Comparison of ENCODE assay signal across 8 cellular contexts in genomic region chr1:6962956-6963915, GRCh38.
DNase-seq lines count a peak whose midpoint lies in the region; ATAC-seq lines count a peak whose summit lies in the region.

No MANE protein-coding gene starts in this region.

- H3K9me3 ChIP-seq in HUES6 (ENCODE audit: control insufficient read depth, insufficient read depth, low read depth, low read length) = no peaks in the 10 kb centered on the region
- H3K9me3 ChIP-seq in mesodermal cell (ENCODE audit: control insufficient read depth, low read length) = no peaks in the 10 kb centered on the region

- no peak overlapping the region for H3K9ac ChIP-seq in HUES6 (ENCODE audit: low read length)

- peak overlapping the region; percentile 82 for H3K27ac Mint-ChIP-seq in central memory CD8-positive, alpha-beta T cell (ENCODE audit: low read depth)

- peak; percentile 52 for ATAC-seq in central memory CD8-positive, alpha-beta T cell (replicated peaks; ENCODE audit: extremely low read depth, poor library complexity, severe bottlenecking)

- DNase-seq in T-helper 1 cell (peak in 3 of 5 donors; percentile 7 to 52 (median 29)), GM19238 (ENCODE audit: insufficient read length, low spot score) (no peak), NCI-H128 (lab: John Stamatoyannopoulos, UW; ENCODE audit: unreplicated experiment) (no peak), SW 1271 (lab: John Stamatoyannopoulos, UW) (no peak)
- no peak for DNase-seq in central memory CD8-positive, alpha-beta T cell (ENCODE audit: low spot score in 2 of 2)
- DNase-seq in stimulated activated naive CD4-positive, alpha-beta T cell (lab: John Stamatoyannopoulos, UW) = peak in 5 of 6 experiments; percentile 40 to 62 (median 43)

- H3K4me1 Mint-ChIP-seq in central memory CD8-positive, alpha-beta T cell = peaks cover 8% of the 10 kb centered on the region

- 8 to 13% methylated on average over 29 to 34 of the region's 42 CpGs for WGBS in mesodermal cell (ENCODE audit: insufficient coverage in 2 of 2), 2 experiments

- H3K4me3 Mint-ChIP-seq in central memory CD8-positive, alpha-beta T cell = peak overlapping the region; percentile 52

- H3K27me3 ChIP-seq in HUES6 (ENCODE audit: control insufficient read depth, insufficient read depth, low read length) = no peaks in the 10 kb centered on the region

- H3K36me3 ChIP-seq in HUES6 (ENCODE audit: control insufficient read depth, insufficient read depth, low read length) = no peaks in the 10 kb centered on the region
- no peaks in the 10 kb centered on the region for H3K36me3 ChIP-seq in mesodermal cell (ENCODE audit: control insufficient read depth, insufficient read depth, low read length)

- H3K4me1 ChIP-seq in HUES6 (ENCODE audit: control insufficient read depth, insufficient read depth, low read length) (peaks cover 30% of the 10 kb centered on the region), mesodermal cell (ENCODE audit: control insufficient read depth, insufficient read depth, low read length, poor library complexity, severe bottlenecking) (no peaks in the 10 kb centered on the region)

- peak overlapping the region; percentile 73 for H3K4me3 ChIP-seq in HUES6 (ENCODE audit: low read depth, low read length)
- H3K4me3 ChIP-seq in mesodermal cell (ENCODE audit: extremely low read depth, insufficient read depth, low read length, poor library complexity, severe bottlenecking) = peak overlapping the region; percentile 7

- H3K36me3 Mint-ChIP-seq in central memory CD8-positive, alpha-beta T cell (ENCODE audit: insufficient read depth) = peaks cover 3% of the 10 kb centered on the region

- peak overlapping the region; percentile 49; the same call in 1 of the 2 replicates for H3K27ac ChIP-seq in HUES6 (ENCODE audit: low read depth, low read length)
- no peak overlapping the region for H3K27ac ChIP-seq in mesodermal cell (ENCODE audit: low read depth, low read length, severe bottlenecking)

- no peaks in the 10 kb centered on the region for H3K9me3 Mint-ChIP-seq in central memory CD8-positive, alpha-beta T cell

- peaks cover 100% of the 10 kb centered on the region for H3K27me3 Mint-ChIP-seq in central memory CD8-positive, alpha-beta T cell

Comparison
In these comparisons a context has a peak if more than half of its experiments do, and no peak if none do; other contexts are left out.
1. DNase-seq: peak in T-helper 1 cell (3 of 5) and stimulated activated naive CD4-positive, alpha-beta T cell (5 of 6); none in central memory CD8-positive, alpha-beta T cell (0 of 2), GM19238 (single experiment), NCI-H128 (single experiment) and SW 1271 (0 of 2).